Comparison of ENCODE assay signal across 25 cellular contexts in the genomic region with DNA sequence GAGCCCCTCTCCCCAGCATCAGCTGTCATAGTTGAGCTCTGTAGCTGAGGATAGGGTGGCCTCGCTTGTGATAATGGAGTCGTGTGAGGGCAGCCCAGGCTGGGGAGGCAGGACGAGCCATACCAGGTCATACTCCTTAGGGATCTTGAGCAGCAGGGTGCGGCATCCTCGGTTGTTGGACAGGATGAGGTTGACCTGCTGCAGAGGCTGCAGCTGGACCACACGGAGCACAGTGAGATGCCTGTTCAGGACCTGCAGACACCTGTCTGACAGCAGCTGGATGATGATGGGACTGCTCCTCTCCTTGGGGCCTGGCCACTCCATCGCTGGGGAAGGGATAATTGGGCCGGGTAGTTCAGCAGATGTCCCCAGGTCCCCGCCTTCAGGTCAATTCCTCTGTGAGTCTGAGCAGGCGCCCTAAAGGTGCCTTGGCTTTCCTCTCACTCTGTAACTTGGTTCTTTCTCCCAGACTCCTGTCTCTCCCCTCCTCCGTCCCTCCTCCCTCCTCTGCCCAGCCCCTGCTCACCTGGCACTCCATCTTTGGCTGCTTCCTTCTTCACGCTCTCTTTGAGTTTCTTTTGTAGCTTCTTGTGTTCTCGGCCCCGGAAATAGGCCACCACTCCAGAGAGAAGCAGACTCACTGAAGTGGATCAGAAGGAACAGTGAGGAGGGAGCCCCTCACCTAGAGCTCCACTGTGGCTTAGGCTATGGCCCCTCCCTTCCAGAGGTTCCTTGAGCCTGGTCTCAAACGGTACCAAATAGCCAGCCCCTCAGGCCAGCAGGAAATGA. TPM values are rescaled to one million over a fixed set of nuclear protein-coding genes. Genes with fewer than 3 reads are reported as not detected.
"Had no signal": no experiment of that assay in that cellular context is flagged by ENCODE, and none has a peak within 500 bp of the region (broad histone marks: within the 10 kb centered on the region; RNA-seq: fewer than 3 reads in every experiment).

No MANE protein-coding gene starts in this region.

- H3K9me3 ChIP-seq: breast epithelium, right lobe of liver, tibial artery had no signal

- H3K4me3 ChIP-seq: breast epithelium, hepatocyte, right lobe of liver, smooth muscle cell, tibial artery had no signal

- H3K27ac ChIP-seq: breast epithelium, hepatocyte, right lobe of liver, tibial artery had no signal

- H3K27me3 ChIP-seq: right lobe of liver had no signal

- H3K36me3 ChIP-seq: breast epithelium, right lobe of liver, tibial artery had no signal

- DNase-seq: activated CD8-positive, alpha-beta memory T cell treated with anti-CD3 and anti-CD28 coated beads for 24 hours; activated CD8-positive, alpha-beta memory T cell treated with anti-CD3 and anti-CD28 coated beads, Interleukin-2, amount 50 U/mL, for 4 hours; activated naive CD4-positive, alpha-beta T cell treated with Interleukin-2 at 50 U/mL for 16 hours; activated naive CD8-positive, alpha-beta T cell treated with anti-CD3 and anti-CD28 coated beads for 36 hours; activated T-cell treated with anti-CD3 and anti-CD28 coated beads, Interleukin-2, amount 50 U/mL, for 24 hours; glutamatergic neuron; kidney glomerular epithelial cell; nephron progenitor cell; nucleus accumbens; right lobe of liver; stimulated activated CD4-positive, alpha-beta T cell treated with anti-CD3 and anti-CD28 coated beads, Interleukin-4, amount 100 ng/mL, for 1 hour; stimulated activated naive CD8-positive, alpha-beta T cell treated with anti-CD3 and anti-CD28 coated beads, Interleukin-15, Interleukin-2, amounts not matched to agents 100 U/mL and 50 U/mL, for 24 hours; substantia nigra; T-helper 9 cell had no signal

- ATAC-seq: activated T-helper 17 cell treated with anti-CD3 and anti-CD28 coated beads, Interleukin-2, amount 50 U/mL, for 72 hours; right lobe of liver; stimulated activated naive CD8-positive, alpha-beta T cell treated with anti-CD3 and anti-CD28 coated beads, Interleukin-15, Interleukin-2, amounts not matched to agents 100 U/mL and 50 U/mL, for 24 hours had no signal

- H3K4me1 ChIP-seq: breast epithelium, right lobe of liver, tibial artery had no signal

RNA-seq across cellular contexts. Expression of a gene that starts 7.8 kb away (rescaled TPM):
- total RNA-seq: activated naive CD8-positive, alpha-beta T cell treated with anti-CD3 and anti-CD28 coated beads for 36 hours; cerebellum; frontal cortex; myocyte; T-helper 1 cell treated with Interleukin-12 subunit alpha and Interleukin-12 subunit beta and Interleukin-4 antibody, amounts not matched to agents 30 ng/mL and 1 ng/mL, for 36 hours had no signal

RNA-seq across cellular contexts. Expression of a gene that starts 7.9 kb away (rescaled TPM):
- total RNA-seq: activated naive CD8-positive, alpha-beta T cell treated with anti-CD3 and anti-CD28 coated beads for 36 hours; cerebellum; frontal cortex; liver; mononuclear cell; myocyte; smooth muscle cell; T-helper 1 cell treated with Interleukin-12 subunit alpha and Interleukin-12 subunit beta and Interleukin-4 antibody, amounts not matched to agents 30 ng/mL and 1 ng/mL, for 36 hours had no signal
- polyA plus RNA-seq: smooth muscle cell had no signal

RNA-seq across cellular contexts. Expression of a gene that starts 23.5 kb away (rescaled TPM):
- total RNA-seq: activated naive CD8-positive, alpha-beta T cell treated with anti-CD3 and anti-CD28 coated beads for 36 hours; cerebellum; frontal cortex; liver; myocyte; right lobe of liver had no signal

RNA-seq across cellular contexts. Expression of a gene that starts 23.6 kb away (rescaled TPM):
- total RNA-seq: frontal cortex, myocyte had no signal
